Comparison of ENCODE assay signal across 5 cellular contexts in the genomic region with DNA sequence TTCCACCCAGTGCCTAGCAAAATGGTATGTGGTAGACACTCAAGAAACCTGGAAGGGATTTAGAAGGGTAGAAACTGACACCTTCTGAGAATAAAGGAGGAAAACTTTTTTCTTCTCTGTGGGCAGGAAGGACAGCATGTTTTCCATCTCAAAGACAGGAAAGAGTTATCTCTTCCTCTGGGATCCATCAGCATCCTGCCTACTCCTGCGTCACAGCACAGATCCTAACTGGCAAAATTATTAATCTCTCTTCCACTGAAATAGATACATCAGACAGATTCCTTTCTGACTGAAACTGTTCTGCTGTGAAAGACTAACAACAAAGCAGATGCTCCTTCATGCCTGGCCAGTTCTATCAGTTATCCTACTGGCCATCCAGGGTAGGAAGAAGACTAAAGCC.
"Had no signal": no experiment of that assay in that cellular context is flagged by ENCODE, and none has a peak within 500 bp of the region (broad histone marks: within the 10 kb centered on the region; RNA-seq: fewer than 3 reads in every experiment).

No MANE protein-coding gene starts in this region.

- DNase-seq: H9, HFFc6 had no signal

- H3K27ac Mint-ChIP-seq: GM23338, HFFc6, IgD-negative memory B cell had no signal

- H3K4me3 Mint-ChIP-seq: GM23338, H9, HFFc6, IgD-negative memory B cell had no signal

- H3K4me1 Mint-ChIP-seq: IgD-negative memory B cell had no signal

- H3K4me3 ChIP-seq: GM23338 had no signal

- ATAC-seq: GM23338, HCT116 had no signal

- H3K9me3 Mint-ChIP-seq: GM23338, H9, HFFc6 had no signal

- H3K36me3 Mint-ChIP-seq: IgD-negative memory B cell had no signal
